Comparison of ENCODE assay signal across 8 cellular contexts in genomic region chr1:32500387-32501209, GRCh38. TPM values are rescaled to one million over a fixed set of nuclear protein-coding genes. Genes with fewer than 3 reads are reported as not detected.
DNase-seq lines count a peak whose midpoint lies in the region; ATAC-seq and TF ChIP-seq lines count a peak whose summit lies in the region.

No MANE protein-coding gene starts in this region.

- TF ChIP-seq POLR2A in Peyer's patch (IDR thresholded peaks at IDR 0.05) = peak in 1 of 2 donors; percentile 64

- TF ChIP-seq CTCF in Peyer's patch (IDR thresholded peaks at IDR 0.05) = peak in 3 of 6 experiments; percentile 48 to 56 (median 51)
- TF ChIP-seq CTCF in astrocyte of the spinal cord (IDR thresholded peaks at IDR 0.05; ENCODE audit: low read depth, low read length) = no peak
- TF ChIP-seq CTCF in psoas muscle (IDR thresholded peaks at IDR 0.05) = peak; percentile 30

- in situ Hi-C loops in astrocyte of the spinal cord (cut with HindIII; ENCODE audit: low sequenced_read_pairs) = no loop called here

- 1 to 2% (median 1%) methylated on average over 69 to 99 of the region's 99 CpGs for WGBS in psoas muscle, 3 donors

- no peaks in the 10 kb centered on the region for H3K4me1 ChIP-seq in Peyer's patch
- H3K4me1 ChIP-seq in psoas muscle = peaks cover 11% of the 10 kb centered on the region

- no peak; the same call in 1 of the 2 replicates for TF ChIP-seq EP300 in Ishikawa (IDR thresholded peaks at IDR 0.05; ENCODE audit: borderline replicate concordance)

- H3K27me3 ChIP-seq in Peyer's patch = no peaks in the 10 kb centered on the region
- no peaks in the 10 kb centered on the region for H3K27me3 ChIP-seq in psoas muscle (ENCODE audit: insufficient read depth in 3 of 3, low read length in 2 of 3)

- H3K36me3 ChIP-seq in Peyer's patch = no peaks in the 10 kb centered on the region
- no peaks in the 10 kb centered on the region for H3K36me3 ChIP-seq in psoas muscle (ENCODE audit: insufficient read depth in 1 of 2, low read depth in 1 of 2)

- peak overlapping the region; percentile 53 to 96 (median 79) for H3K4me3 ChIP-seq in Peyer's patch
- H3K4me3 ChIP-seq in astrocyte of the spinal cord (ENCODE audit: low read depth, low read length) = peak overlapping the region; percentile 51
- peak overlapping the region; percentile 87 for H3K4me3 ChIP-seq in psoas muscle

- no peak for TF ChIP-seq RAD21 in Ishikawa (IDR thresholded peaks at IDR 0.05; ENCODE audit: low read depth)

- H3K27ac ChIP-seq in Peyer's patch = peak overlapping the region; percentile 68 to 97 (median 90)
- H3K27ac ChIP-seq in psoas muscle = peak overlapping the region; percentile 90

- DNase-seq in activated T-cell treated with anti-CD3 and anti-CD28 coated beads for 24 hours (ENCODE audit: low read depth) (peak; percentile 11), activated T-cell treated with anti-CD3 and anti-CD28 coated beads for 4 hours (no peak), Peyer's patch (peak in 2 of 3 donors; percentile 70 to 78), astrocyte of the spinal cord (ENCODE audit: low read depth, low spot score) (peak; percentile 53), hippocampal formation (lab: John Stamatoyannopoulos, UW) (peak; percentile 53 to 59), psoas muscle (peak; percentile 79 to 86)

- no peaks in the 10 kb centered on the region for H3K9me3 ChIP-seq in Peyer's patch
- no peaks in the 10 kb centered on the region for H3K9me3 ChIP-seq in psoas muscle

- intact Hi-C loops in psoas muscle (cut with DNase I) = no loop called here

- ATAC-seq in psoas muscle = peak; percentile 75 to 81 (median 76)
- no peak for ATAC-seq in GM21526 (IDR thresholded peaks at IDR 0.05; ENCODE audit: low FRiP score, unreplicated experiment)

TF ChIP-seq in Ishikawa, 13 proteins besides CTCF, POLR2A, EP300 and RAD21:
- TF ChIP-seq ZBTB7A (IDR thresholded peaks at IDR 0.05; ENCODE audit: low read depth) = no peak
- no peak for TF ChIP-seq REST (IDR thresholded peaks at IDR 0.05; ENCODE audit: low read depth)
- no peak for TF ChIP-seq FOXM1 (IDR thresholded peaks at IDR 0.05; ENCODE audit: borderline replicate concordance, low read depth)
- TF ChIP-seq TEAD4 (IDR thresholded peaks at IDR 0.05) = no peak
- no peak for TF ChIP-seq USF1 (IDR thresholded peaks at IDR 0.05)
- peak; percentile 24; the same call in 1 of the 2 replicates for TF ChIP-seq EGR1 (IDR thresholded peaks at IDR 0.05)
- no peak for TF ChIP-seq MAX (IDR thresholded peaks at IDR 0.05)
- TF ChIP-seq YY1 (IDR thresholded peaks at IDR 0.05; ENCODE audit: low read depth) = peak; percentile 85
- no peak; the same call in 1 of the 2 replicates for TF ChIP-seq TAF1 (IDR thresholded peaks at IDR 0.05; ENCODE audit: low read depth)

RNA-seq across cellular contexts. Expression of gene ZBTB8B, which starts 35.7 kb away (rescaled TPM):
- total RNA-seq in Peyer's patch (under 1 TPM in 2 of 4 donors, not detected in 2; 0.13 to 0.19 TPM), psoas muscle (not detected)
- under 1 TPM in 2 of 3 donors, not detected in 1; under 0.01 TPM for polyA plus RNA-seq in psoas muscle

RNA-seq across cellular contexts. Expression of gene ZBTB8A, which starts 38.6 kb away (rescaled TPM):
- 1 to 10 TPM; 2.3 to 5.8 (median 4.7) TPM for total RNA-seq in Peyer's patch
- total RNA-seq in psoas muscle = 1 to 10 TPM; 2.3 to 3.6 (median 2.9) TPM
- 1 to 10 TPM; 1.6 to 2.5 (median 2.0) TPM for polyA plus RNA-seq in psoas muscle
